In the genomic region with DNA sequence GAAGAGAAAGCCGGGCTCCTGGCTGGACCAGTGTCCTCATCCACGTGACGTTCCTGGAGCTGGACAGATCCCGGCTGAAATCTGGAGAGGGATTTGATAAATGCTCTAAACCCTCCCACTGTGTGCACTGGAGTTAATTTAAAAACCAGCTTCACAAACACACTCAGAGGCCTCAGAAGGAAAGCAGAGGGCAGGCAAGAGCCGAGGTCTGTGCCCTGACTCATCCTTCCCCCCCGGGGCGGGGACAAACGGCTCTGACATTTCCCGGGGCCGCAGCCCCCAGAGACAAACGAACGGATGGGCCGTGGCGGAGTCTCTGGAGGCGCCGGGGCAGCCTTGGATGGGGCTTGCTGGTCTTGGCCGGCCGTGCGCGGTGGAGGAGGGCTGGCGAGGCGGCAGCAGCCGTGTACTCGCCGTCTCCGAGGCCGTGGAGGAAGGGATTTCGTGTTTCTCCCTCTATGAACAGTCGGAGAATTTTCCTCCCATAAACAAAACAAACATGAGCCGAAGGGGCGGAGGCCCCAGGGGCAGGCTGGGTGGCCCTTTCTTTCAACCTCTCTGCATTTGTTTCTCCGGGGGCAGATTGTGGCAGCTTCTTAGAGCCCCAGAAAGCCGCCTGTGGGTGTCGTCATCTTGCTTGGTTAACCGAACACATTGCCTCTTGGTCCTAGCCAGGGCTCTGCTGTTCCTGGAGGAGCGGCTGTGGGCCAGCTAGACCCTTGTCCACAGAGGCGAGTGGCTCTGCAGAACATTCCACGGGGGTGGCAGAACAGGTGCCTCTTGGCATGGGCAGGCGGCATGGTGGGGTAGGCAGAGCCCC, we compare ENCODE assay signal across 8 cellular contexts.
DNase-seq lines count a peak whose midpoint lies in the region; ATAC-seq and TF ChIP-seq lines count a peak whose summit lies in the region.

No MANE protein-coding gene starts in this region.

- no peaks in the 10 kb centered on the region for H4K20me1 ChIP-seq in neural progenitor cell (ENCODE audit: low read depth)

- H3K79me2 ChIP-seq in neural progenitor cell (ENCODE audit: low read depth), result no peaks in the 10 kb centered on the region

- H3K27ac Mint-ChIP-seq in neural progenitor cell, result peak overlapping the region; percentile 66

- H3K4me2 ChIP-seq in neural progenitor cell, result peak overlapping the region; percentile 70

- H3K27me3 Mint-ChIP-seq in neural progenitor cell (ENCODE audit: insufficient read depth, low read depth), result peaks cover 8% of the 10 kb centered on the region

- H3K9me3 Mint-ChIP-seq in neural progenitor cell, result no peaks in the 10 kb centered on the region

- no peaks in the 10 kb centered on the region for H3K27me3 ChIP-seq in neural progenitor cell
- H3K27me3 ChIP-seq in suprapubic skin, result peaks cover 3% of the 10 kb centered on the region

- H3K27ac ChIP-seq in neural progenitor cell (no peak overlapping the region), suprapubic skin (peak overlapping the region; percentile 82)

- H3K4me1 ChIP-seq in neural progenitor cell (peaks cover 21% of the 10 kb centered on the region), suprapubic skin (peaks cover 16% of the 10 kb centered on the region)

- peaks cover 15% of the 10 kb centered on the region for H3K4me1 Mint-ChIP-seq in neural progenitor cell

- no peak for ATAC-seq in HG03432 (IDR thresholded peaks at IDR 0.05; ENCODE audit: unreplicated experiment)

- TF ChIP-seq EP300 in suprapubic skin (IDR thresholded peaks at IDR 0.05), result no peak

- peak overlapping the region; percentile 13 for H2AFZ ChIP-seq in neural progenitor cell (replicated peaks)

- in situ Hi-C loops in ACHN (cut with HindIII; ENCODE audit: low pct_ligation_motif_present, low pct_unique_long_range_greater_than_20kb, low sequenced_read_pairs), result no loop called here
- in situ Hi-C loops in KBM-7 (cut with MboI; ENCODE audit: low pct_unique_long_range_greater_than_20kb, low sequenced_read_pairs), result no loop called here

- TF ChIP-seq CTCF in fibroblast of villous mesenchyme (IDR thresholded peaks at IDR 0.05; ENCODE audit: insufficient read depth, low read depth, low read length) (peak; percentile 24), neural progenitor cell (IDR thresholded peaks at IDR 0.05) (peak; percentile 17), suprapubic skin (IDR thresholded peaks at IDR 0.05) (peak in 1 of 2 donors; percentile 14)

- 30% methylated on average over 12 of the region's 39 CpGs for WGBS in suprapubic skin

- H3K4me3 Mint-ChIP-seq in neural progenitor cell, result peak overlapping the region; percentile 73

- H3K36me3 ChIP-seq in neural progenitor cell (no peaks in the 10 kb centered on the region), suprapubic skin (no peaks in the 10 kb centered on the region)

- TF ChIP-seq POLR2A in suprapubic skin (IDR thresholded peaks at IDR 0.05), result no peak

- no peaks in the 10 kb centered on the region for H3K9me3 ChIP-seq in neural progenitor cell (ENCODE audit: low read depth)
- no peaks in the 10 kb centered on the region for H3K9me3 ChIP-seq in suprapubic skin

- DNase-seq in ACHN (peak; percentile 52), KBM-7 (peak; percentile 78), activated T-cell treated with anti-CD3 and anti-CD28 coated beads for 4 hours (peak; percentile 42), fibroblast of villous mesenchyme (ENCODE audit: low read depth) (peak; percentile 43), neural progenitor cell (ENCODE audit: low spot score) (peak; percentile 81), suprapubic skin (ENCODE audit: low spot score in 2 of 2) (peak; percentile 85 to 86), NK-92 (lab: John Stamatoyannopoulos, UW; ENCODE audit: unreplicated experiment) (no peak)

- peaks cover 24% of the 10 kb centered on the region for H3F3A ChIP-seq in neural progenitor cell (ENCODE audit: low read depth)

- no peak overlapping the region for H3K9ac ChIP-seq in neural progenitor cell

- no peaks in the 10 kb centered on the region for H3K36me3 Mint-ChIP-seq in neural progenitor cell

- peak overlapping the region; percentile 50 for H3K4me3 ChIP-seq in fibroblast of villous mesenchyme (ENCODE audit: low read depth, low read length)
- H3K4me3 ChIP-seq in neural progenitor cell, result peak overlapping the region; percentile 29
- H3K4me3 ChIP-seq in suprapubic skin, result peak overlapping the region; percentile 46
